8 cellular contexts compared by ENCODE assay signal in the genomic region with DNA sequence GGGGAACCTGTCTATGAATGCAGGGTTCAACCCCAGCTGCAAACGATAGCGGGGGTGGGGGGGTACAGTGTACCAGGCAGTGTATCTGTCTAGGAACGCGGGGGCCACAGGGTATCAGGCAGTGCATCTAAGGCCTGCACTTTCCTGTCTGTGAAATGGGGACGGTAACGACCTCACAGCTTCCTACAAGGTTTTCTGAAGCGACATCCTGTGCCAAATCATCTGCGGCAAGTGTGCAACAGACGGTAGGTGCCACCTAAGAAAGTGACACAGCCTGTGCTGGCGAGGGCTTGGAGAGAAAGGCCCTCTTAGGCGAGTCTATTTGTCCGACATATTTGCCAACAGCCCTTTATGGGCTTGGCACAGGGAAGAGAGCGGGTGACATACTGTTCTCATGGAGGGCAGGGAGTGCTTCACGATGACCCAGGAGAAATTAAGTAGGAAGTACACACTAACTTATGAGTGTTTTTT. TPM values are rescaled to one million over a fixed set of nuclear protein-coding genes. Genes with fewer than 3 reads are reported as not detected.
A peak's percentile ranks its signal among the peaks of the same experiment; 100 is the strongest.
DNase-seq lines count a peak whose midpoint lies in the region; TF ChIP-seq lines count a peak whose summit lies in the region.

No MANE protein-coding gene starts in this region.

- H3K79me2 ChIP-seq in mammary epithelial cell (ENCODE audit: insufficient read depth, low read length) (peaks cover 97% of the 10 kb centered on the region), parathyroid adenoma (peaks cover 83% of the 10 kb centered on the region)

- peak overlapping the region; percentile 91 for H3K27ac ChIP-seq in CD4-positive, alpha-beta memory T cell (ENCODE audit: low read depth, low read length)
- H3K27ac ChIP-seq in mammary epithelial cell (ENCODE audit: insufficient read depth, low read depth, low read length) (peak overlapping the region; percentile 97), parathyroid adenoma (no peak overlapping the region)

- 74% methylated on average over 11 of the region's 14 CpGs for WGBS in mammary epithelial cell (ENCODE audit: low coverage, missing lambda C conversion rate)

- no TSS peak for BruUV-seq in mammary epithelial cell (replicated peaks; lab: Mats Ljungman, UMichigan)

- H3K9me3 ChIP-seq in CD4-positive, alpha-beta memory T cell (ENCODE audit: control insufficient read depth in 1 of 2, low read length in 2 of 2) = no peaks in the 10 kb centered on the region
- H3K9me3 ChIP-seq in mammary epithelial cell (replicated peaks; ENCODE audit: insufficient read depth, low read length) (no peaks in the 10 kb centered on the region), parathyroid adenoma (ENCODE audit: control insufficient read depth, low read length) (no peaks in the 10 kb centered on the region), MG63 (no peaks in the 10 kb centered on the region)

- no peaks in the 10 kb centered on the region for H3K27me3 ChIP-seq in CD4-positive, alpha-beta memory T cell (ENCODE audit: insufficient read depth, low read length)
- no peaks in the 10 kb centered on the region for H3K27me3 ChIP-seq in mammary epithelial cell (ENCODE audit: insufficient read depth, low read length)
- no peaks in the 10 kb centered on the region for H3K27me3 ChIP-seq in parathyroid adenoma (ENCODE audit: control insufficient read depth, insufficient read depth, low read length)
- H3K27me3 ChIP-seq in MG63 = no peaks in the 10 kb centered on the region

- peak overlapping the region; percentile 14 to 36 for H3K4me3 ChIP-seq in CD4-positive, alpha-beta memory T cell (ENCODE audit: low read length in 2 of 2)
- H3K4me3 ChIP-seq in mammary epithelial cell (replicated peaks in 1 of 3; ENCODE audit: insufficient read depth in 1 of 3, low read depth in 2 of 3, low read length in 3 of 3) (no peak overlapping the region), parathyroid adenoma (ENCODE audit: low read depth, low read length) (no peak overlapping the region), MG63 (no peak overlapping the region)

- H3K36me3 ChIP-seq in CD4-positive, alpha-beta memory T cell (ENCODE audit: insufficient read depth, low read length) = no peaks in the 10 kb centered on the region
- H3K36me3 ChIP-seq in mammary epithelial cell (ENCODE audit: insufficient read depth, low read length) (no peaks in the 10 kb centered on the region), parathyroid adenoma (ENCODE audit: control insufficient read depth, insufficient read depth, low read length) (no peaks in the 10 kb centered on the region), MG63 (peaks cover 8% of the 10 kb centered on the region)

- dilution Hi-C loops in mammary epithelial cell (cut with HindIII; ENCODE audit: low sequenced_read_pairs) = no loop called here

- POLR2A ChIA-PET in CD4-positive, alpha-beta memory T cell (lab: Charles Lee; ENCODE audit: partially characterized antibody) = interaction anchor here (0.8 to 6.4 kb wide), 4 partner anchors 8 to 88 kb away, joined by 3 to 52 read pairs (median 18); a partner anchor contains a TSS

- intact Hi-C loops in CD4-positive, alpha-beta memory T cell (cut with micrococcal nuclease) = loop anchor here (1.0 kb wide), 1 partner anchor 32 kb away; no protein-coding TSS in a partner anchor
- intact Hi-C loops in mammary epithelial cell (cut with micrococcal nuclease) = no loop called here

- H3K4me1 ChIP-seq in CD4-positive, alpha-beta memory T cell (ENCODE audit: insufficient read depth, low read length) = peaks cover 88% of the 10 kb centered on the region
- H3K4me1 ChIP-seq in mammary epithelial cell (ENCODE audit: insufficient read depth, low read length) (peaks cover 45% of the 10 kb centered on the region), parathyroid adenoma (peaks cover 31% of the 10 kb centered on the region)

- no peaks in the 10 kb centered on the region for H3K27me3 Mint-ChIP-seq in CD4-positive, alpha-beta memory T cell

- peak overlapping the region; percentile 90 to 99 (median 96) for H3K27ac Mint-ChIP-seq in CD4-positive, alpha-beta memory T cell

- H3K4me3 Mint-ChIP-seq in CD4-positive, alpha-beta memory T cell = peak overlapping the region; percentile 82 to 95 (median 88)

- H3K36me3 Mint-ChIP-seq in CD4-positive, alpha-beta memory T cell = peaks cover 0 to 16% of the 10 kb centered on the region in 2 donors

- peaks cover 33% of the 10 kb centered on the region for H4K20me1 ChIP-seq in mammary epithelial cell (ENCODE audit: insufficient read depth, low read length)

- H3K4me2 ChIP-seq in mammary epithelial cell (ENCODE audit: insufficient read depth, low read depth, low read length) (no peak overlapping the region), parathyroid adenoma (ENCODE audit: low read length) (peak overlapping the region; percentile 6)

- peak; percentile 48 to 78 (median 52) for DNase-seq in CD4-positive, alpha-beta memory T cell
- DNase-seq in T-helper 22 cell (ENCODE audit: low read depth) (peak; percentile 59), mammary epithelial cell (no peak), NCI-H2227 (lab: John Stamatoyannopoulos, UW; ENCODE audit: unreplicated experiment) (no peak), MG63 (no peak), D341Med (ENCODE audit: low spot score) (no peak), AML-193 (lab: John Stamatoyannopoulos, UW) (no peak)

- H3K9ac ChIP-seq in mammary epithelial cell (ENCODE audit: insufficient read depth, low read length) (no peak overlapping the region), parathyroid adenoma (no peak overlapping the region)

- no peaks in the 10 kb centered on the region for H3K9me3 Mint-ChIP-seq in CD4-positive, alpha-beta memory T cell

- peaks cover 54 to 91% (median 73%) of the 10 kb centered on the region in 4 donors for H3K4me1 Mint-ChIP-seq in CD4-positive, alpha-beta memory T cell

- in situ Hi-C loops in mammary epithelial cell (cut with MboI; ENCODE audit: low sequenced_read_pairs in 2 of 2) = no loop called here

- CTCF ChIA-PET in CD4-positive, alpha-beta memory T cell (lab: Charles Lee; ENCODE audit: partially characterized antibody) = interaction anchor here (9.3 kb wide), 1 partner anchor 21 kb away, joined by 90 read pairs; no protein-coding TSS in a partner anchor
- CTCF ChIA-PET in mammary epithelial cell (lab: Charles Lee; ENCODE audit: low non-redundant PET) = no interaction called here

- TF ChIP-seq CTCF in mammary epithelial cell (conservative IDR thresholded peaks at IDR 0.05 in 1 of 2, IDR thresholded peaks at IDR 0.05 in 1 of 2; ENCODE audit: extremely low read depth in 1 of 2, insufficient read depth in 1 of 2, low read depth in 1 of 2, low read length in 2 of 2) (no peak), parathyroid adenoma (IDR thresholded peaks at IDR 0.05) (no peak)

- H2AFZ ChIP-seq in mammary epithelial cell (ENCODE audit: low read depth, low read length) (no peak overlapping the region), parathyroid adenoma (no peak overlapping the region)

RNA-seq across cellular contexts. Expression of a gene that starts 3.8 kb away (rescaled TPM):
- 100 to 1,000 TPM; 127 to 129 TPM for total RNA-seq in CD4-positive, alpha-beta memory T cell
- polyA plus RNA-seq in CD4-positive, alpha-beta memory T cell = 10 to 100 TPM; 24.7 to 39.7 TPM
- total RNA-seq in mammary epithelial cell = 10 to 100 TPM; 38.7 to 53.2 TPM
- 13.6 TPM for polyA plus RNA-seq in mammary epithelial cell
- polyA minus RNA-seq in mammary epithelial cell = 31.4 TPM
- total RNA-seq in MG63 (2014; rRNA removed; shearing (Covaris generic); ENCODE audit: low replicate concordance) = 20.0 and 21.2 TPM in 2 replicates

RNA-seq across cellular contexts. Expression of a gene that starts 15.5 kb away (rescaled TPM):
- total RNA-seq in CD4-positive, alpha-beta memory T cell = 10 to 100 TPM; 44.4 to 47.8 TPM
- 10 to 100 TPM; 11.2 to 19.1 TPM for polyA plus RNA-seq in CD4-positive, alpha-beta memory T cell
- 10 to 100 TPM; 34.5 to 43.2 TPM for total RNA-seq in mammary epithelial cell
- polyA plus RNA-seq in mammary epithelial cell = 29.7 TPM
- 47.5 TPM for polyA minus RNA-seq in mammary epithelial cell
- 36.6 and 42.1 TPM in 2 replicates for total RNA-seq in MG63 (2014; rRNA removed; shearing (Covaris generic); ENCODE audit: low replicate concordance)

RNA-seq across cellular contexts. Expression of a gene that starts 30.0 kb away (rescaled TPM):
- 1 to 10 TPM; 2.1 to 2.4 TPM for total RNA-seq in CD4-positive, alpha-beta memory T cell
- under 1 TPM in 1 of 2 donors, not detected in 1; 0.13 TPM for polyA plus RNA-seq in CD4-positive, alpha-beta memory T cell
- under 1 TPM; 0.33 to 0.67 TPM for total RNA-seq in mammary epithelial cell
- 0.09 TPM for polyA plus RNA-seq in mammary epithelial cell
- not detected for polyA minus RNA-seq in mammary epithelial cell
- total RNA-seq in MG63 (2014; rRNA removed; shearing (Covaris generic); ENCODE audit: low replicate concordance) = not detected in 2 replicates

Comparison
In these comparisons a context has a peak if more than half of its experiments do, and no peak if none do; other contexts are left out.
1. DNase-seq: peak in CD4-positive, alpha-beta memory T cell (5 of 5) and T-helper 22 cell (single experiment); none in mammary epithelial cell (single experiment), NCI-H2227 (single experiment), MG63 (single experiment), D341Med (single experiment) and AML-193 (0 of 2).
2. H3K4me3 ChIP-seq: peak in CD4-positive, alpha-beta memory T cell (2 of 2); none in mammary epithelial cell (0 of 3), parathyroid adenoma (single experiment) and MG63 (single experiment).